In genomic region chr9:127955294-127956015, GRCh38 we compare ENCODE assay signal across 8 cellular contexts. TPM values are rescaled to one million over a fixed set of nuclear protein-coding genes. Genes with fewer than 3 reads are reported as not detected.
DNase-seq lines count a peak whose midpoint lies in the region; ATAC-seq, FAIRE-seq and TF ChIP-seq lines count a peak whose summit lies in the region.

No MANE protein-coding gene starts in this region.

- intact Hi-C loops in spleen (cut with DNase I; ENCODE audit: low total_unique reads) = no loop called here

- DNase-seq in GM13976 (ENCODE audit: low spot score) = peak; percentile 85
- DNase-seq in KBM-7 = peak; percentile 63
- peak; percentile 86 for DNase-seq in RCC 7860 (ENCODE audit: low spot score)
- peak; percentile 33 to 64 (median 45) for DNase-seq in activated naive CD4-positive, alpha-beta T cell (lab: John Stamatoyannopoulos, UW)
- no peak for DNase-seq in right atrium auricular region (ENCODE audit: low spot score)
- no peak for DNase-seq in spleen

- TF ChIP-seq CTCF in GM13976 (IDR thresholded peaks at IDR 0.05; ENCODE audit: borderline replicate concordance, control extremely low read depth, extremely low read depth, insufficient read depth, missing control alignments) (peak; percentile 36), right atrium auricular region (IDR thresholded peaks at IDR 0.05) (peak; percentile 20 to 28), spleen (IDR thresholded peaks at IDR 0.05 in 8 of 11, conservative IDR thresholded peaks at IDR 0.05 in 3 of 11) (peak in 9 of 11 experiments; percentile 32 to 65 (median 57))

- in situ Hi-C loops in GM13976 (cut with MboI; ENCODE audit: low sequenced_read_pairs, unreplicated experiment) = no loop called here
- in situ Hi-C loops in KBM-7 (cut with MboI; ENCODE audit: low pct_unique_long_range_greater_than_20kb, low sequenced_read_pairs) = no loop called here

- H3K36me3 ChIP-seq in right atrium auricular region = no peaks in the 10 kb centered on the region
- H3K36me3 ChIP-seq in spleen = peaks cover 0 to 30% (median 0%) of the 10 kb centered on the region in 6 donors

- ATAC-seq in GM21529 (IDR thresholded peaks at IDR 0.05; ENCODE audit: unreplicated experiment) (no peak), GM18909 (IDR thresholded peaks at IDR 0.05; ENCODE audit: poor library complexity, unreplicated experiment) (no peak)

- H3K9me3 ChIP-seq in right atrium auricular region (no peaks in the 10 kb centered on the region), spleen (no peaks in the 10 kb centered on the region)

- no peak overlapping the region for H3K4me3 ChIP-seq in right atrium auricular region
- H3K4me3 ChIP-seq in spleen = no peak overlapping the region

- 60 to 65% (median 62%) methylated on average over 10 to 12 of the region's 12 CpGs for WGBS in spleen, 5 donors

- H3K27me3 ChIP-seq in right atrium auricular region = no peaks in the 10 kb centered on the region
- no peaks in the 10 kb centered on the region for H3K27me3 ChIP-seq in spleen (replicated peaks in 1 of 7)

- peak; percentile 85 for FAIRE-seq in RCC 7860 (lab: Jason Lieb, UNC)

- H3K4me1 ChIP-seq in right atrium auricular region (peaks cover 0 to 44% of the 10 kb centered on the region in 2 donors), spleen (peaks cover 21 to 100% (median 65%) of the 10 kb centered on the region in 6 donors)

- no peak for TF ChIP-seq POLR2A in spleen (IDR thresholded peaks at IDR 0.05)

- H3K27ac ChIP-seq in right atrium auricular region = peak overlapping the region; percentile 76 to 86
- peak overlapping the region in 5 of 8 donors; percentile 21 to 51 (median 38) for H3K27ac ChIP-seq in spleen

RNA-seq across cellular contexts. Expression of gene DPM2, which starts 17.8 kb away (rescaled TPM):
- total RNA-seq in right atrium auricular region = 10 to 100 TPM in 1 of 2 donors, 1 to 10 TPM in 1; 4.7 to 11.4 TPM
- total RNA-seq in spleen = 10 to 100 TPM; 19.5 to 31.3 (median 25.2) TPM
- 10 to 100 TPM; 23.6 to 33.8 (median 28.1) TPM for polyA plus RNA-seq in spleen

RNA-seq across cellular contexts. Expression of gene PIP5KL1, which starts 24.9 kb away (rescaled TPM):
- total RNA-seq in right atrium auricular region (under 1 TPM in 1 of 2 donors, not detected in 1; 0.20 TPM), spleen (1 to 10 TPM in 2 of 7 donors, under 1 TPM in 3, not detected in 2; 0.46 to 3.6 (median 0.94) TPM)
- under 1 TPM; 0.13 to 0.51 (median 0.42) TPM for polyA plus RNA-seq in spleen

RNA-seq across cellular contexts. Expression of gene EEIG1, which starts 25.3 kb away (rescaled TPM):
- total RNA-seq in right atrium auricular region = 10 to 100 TPM in 1 of 2 donors, 1 to 10 TPM in 1; 8.3 to 11.6 TPM
- 100 to 1,000 TPM in 1 of 7 donors, 10 to 100 TPM in 6; 27.3 to 102 (median 72.8) TPM for total RNA-seq in spleen
- polyA plus RNA-seq in spleen = 10 to 100 TPM; 28.6 to 39.6 (median 29.0) TPM

RNA-seq across cellular contexts. Expression of gene ST6GALNAC4, which starts 38.6 kb away (rescaled TPM):
- total RNA-seq in right atrium auricular region = 10 to 100 TPM; 31.7 to 59.0 TPM
- total RNA-seq in spleen = 10 to 100 TPM; 48.6 to 92.8 (median 65.8) TPM
- polyA plus RNA-seq in spleen = 10 to 100 TPM; 16.0 to 36.7 (median 19.5) TPM

RNA-seq across cellular contexts. Expression of gene ST6GALNAC6, which starts 56.1 kb away (rescaled TPM):
- total RNA-seq in right atrium auricular region (100 to 1,000 TPM in 1 of 2 donors, 10 to 100 TPM in 1; 68.2 to 106 TPM), spleen (100 to 1,000 TPM in 1 of 7 donors, 10 to 100 TPM in 6; 62.5 to 118 (median 75.9) TPM)
- 10 to 100 TPM; 29.0 to 68.0 (median 31.7) TPM for polyA plus RNA-seq in spleen

Comparison
In these comparisons a context has a peak if more than half of its experiments do, and no peak if none do; other contexts are left out.
1. DNase-seq: peak in GM13976 (single experiment), KBM-7 (single experiment), RCC 7860 (single experiment) and activated naive CD4-positive, alpha-beta T cell (4 of 4); none in right atrium auricular region (single experiment) and spleen (single experiment).
2. Peak in every context shown above with its lines, with median percentiles within 50 percentile points of each other: CTCF ChIP-seq.